Comparison of ENCODE assay signal across 10 cellular contexts in genomic region chr10:122051609-122052385, GRCh38.
A peak's percentile ranks its signal among the peaks of the same experiment; 100 is the strongest.
DNase-seq lines count a peak whose midpoint lies in the region; ATAC-seq, FAIRE-seq and TF ChIP-seq lines count a peak whose summit lies in the region.
"Had no signal": no experiment of that assay in that cellular context is flagged by ENCODE, and none has a peak within 500 bp of the region (broad histone marks: within the 10 kb centered on the region; RNA-seq: fewer than 3 reads in every experiment).

No MANE protein-coding gene starts in this region.

- peak; percentile 62 to 64 for TF ChIP-seq RAD21 in A549 (conservative IDR thresholded peaks at IDR 0.05 in 1 of 2, IDR thresholded peaks at IDR 0.05 in 1 of 2)

- H2AFZ ChIP-seq in Karpas-422 (ENCODE audit: low read length) = no peak overlapping the region

- H3K27me3 Mint-ChIP-seq in brain = no peaks in the 10 kb centered on the region

- TF ChIP-seq CTCF in A549 (IDR thresholded peaks at IDR 0.05) (peak; percentile 79), brain (conservative IDR thresholded peaks at IDR 0.05) (peak; percentile 46 to 68), uterus (IDR thresholded peaks at IDR 0.05) (peak; percentile 27 to 54 (median 38))

- peaks cover 14% of the 10 kb centered on the region for H3K4me1 Mint-ChIP-seq in brain
- H3K4me1 Mint-ChIP-seq: activated naive CD8-positive, alpha-beta T cell treated with anti-CD3 and anti-CD28 coated beads, Interleukin-2, amount 10 ng/mL, durations not matched to agents 7 days and 5 days had no signal

- H3K36me3 ChIP-seq in uterus (no peaks in the 10 kb centered on the region), Karpas-422 (ENCODE audit: insufficient read depth, low read length) (no peaks in the 10 kb centered on the region)

- H3K27ac ChIP-seq in A549 (peak overlapping the region; percentile 67 to 82), uterus (no peak overlapping the region), Karpas-422 (ENCODE audit: low read length) (no peak overlapping the region)

- H3K9me2 ChIP-seq in Karpas-422 (replicated peaks; ENCODE audit: insufficient read depth, low read length) = no peaks in the 10 kb centered on the region

- no peak overlapping the region for H3K9ac ChIP-seq in Karpas-422 (ENCODE audit: low read length)

- peaks cover 28% of the 10 kb centered on the region for H3K4me1 ChIP-seq in A549
- H3K4me1 ChIP-seq in uterus = no peaks in the 10 kb centered on the region
- H3K4me1 ChIP-seq in Karpas-422 (ENCODE audit: low read length) = no peaks in the 10 kb centered on the region

- no peaks in the 10 kb centered on the region for H3K36me3 Mint-ChIP-seq in brain
- H3K36me3 Mint-ChIP-seq: activated naive CD8-positive, alpha-beta T cell treated with anti-CD3 and anti-CD28 coated beads, Interleukin-2, amount 10 ng/mL, durations not matched to agents 7 days and 5 days had no signal

- DNase-seq in A549 (ENCODE audit: low read depth in 1 of 2, low spot score in 1 of 2) (peak; percentile 64 to 87), HS-5 (ENCODE audit: low read depth) (peak; percentile 51), left kidney (ENCODE audit: low read depth, low spot score) (peak; percentile 86), uterus (peak; percentile 25 to 56), NCI-H1048 (lab: John Stamatoyannopoulos, UW) (no peak), Karpas-422 (no peak)
- DNase-seq in effector CD8-positive, alpha-beta T cell (lab: John Stamatoyannopoulos, UW) = no peak
- DNase-seq: activated naive CD8-positive, alpha-beta T cell treated with anti-CD3 and anti-CD28 coated beads, Interleukin-2, amount 10 ng/mL, durations not matched to agents 7 days and 5 days had no signal

- no peaks in the 10 kb centered on the region for H3K79me2 ChIP-seq in Karpas-422 (ENCODE audit: low read length)

- H3K4me3 ChIP-seq in A549 (no peak overlapping the region), uterus (no peak overlapping the region), Karpas-422 (ENCODE audit: low read length) (no peak overlapping the region)

- no peaks in the 10 kb centered on the region for H3K9me3 ChIP-seq in A549
- H3K9me3 ChIP-seq in uterus = no peaks in the 10 kb centered on the region
- no peaks in the 10 kb centered on the region for H3K9me3 ChIP-seq in Karpas-422 (ENCODE audit: low read length)

- WGBS in A549 (ENCODE audit: missing lambda C conversion rate) = 61% methylated on average over 2 of the region's 2 CpGs

- peaks cover 0 to 8% (median 0%) of the 10 kb centered on the region in 5 experiments for H3K9me3 Mint-ChIP-seq in brain

- no peaks in the 10 kb centered on the region for H4K20me1 ChIP-seq in Karpas-422 (ENCODE audit: insufficient read depth, low read depth, low read length)

- POLR2A ChIA-PET in A549 (lab: Yijun Ruan, JAX) = interaction anchor here (0.5 kb wide), 1 partner anchor 313 kb away, joined by 3 read pairs; no protein-coding TSS in a partner anchor

- H3K27ac Mint-ChIP-seq in brain = peak overlapping the region in 2 of 5 experiments; percentile 46 to 79
- H3K27ac Mint-ChIP-seq: activated naive CD8-positive, alpha-beta T cell treated with anti-CD3 and anti-CD28 coated beads, Interleukin-2, amount 10 ng/mL, durations not matched to agents 7 days and 5 days had no signal

- TF ChIP-seq EP300 in A549 (IDR thresholded peaks at IDR 0.05) = no peak

- no peak for FAIRE-seq in A549 (lab: Jason Lieb, UNC)
- FAIRE-seq: GM18507 had no signal

- H3K4me2 ChIP-seq in A549 (no peak overlapping the region), Karpas-422 (ENCODE audit: low read depth, low read length, poor library complexity, severe bottlenecking) (no peak overlapping the region)

- TF ChIP-seq POLR2A in A549 (IDR thresholded peaks at IDR 0.05; ENCODE audit: low read length) (no peak), uterus (IDR thresholded peaks at IDR 0.05) (no peak)

- no peaks in the 10 kb centered on the region for H3K27me3 ChIP-seq in uterus
- no peaks in the 10 kb centered on the region for H3K27me3 ChIP-seq in Karpas-422 (ENCODE audit: low read length)

- CTCF ChIA-PET in A549 (lab: Yijun Ruan, JAX) = interaction anchor here (0.6 to 3.7 kb wide), 46 partner anchors 8 to 186 kb away, joined by 3 to 35 read pairs (median 4); partner anchors contain the start of gene NSMCE4A

- intact Hi-C loops in uterus (cut with DNase I; ENCODE audit: low total_unique reads) = loop anchor here (5.0 kb wide), 1 partner anchor 61 kb away; no protein-coding TSS in a partner anchor

- peak; percentile 52 to 71; a peak in 5 of 6 replicates for ATAC-seq in A549

- no peak overlapping the region for H3K4me3 Mint-ChIP-seq in brain
- H3K4me3 Mint-ChIP-seq: activated naive CD8-positive, alpha-beta T cell treated with anti-CD3 and anti-CD28 coated beads, Interleukin-2, amount 10 ng/mL, durations not matched to agents 7 days and 5 days had no signal

TF ChIP-seq in A549, 52 proteins besides CTCF, POLR2A, EP300 and RAD21:
- TF ChIP-seq MAFK (IDR thresholded peaks at IDR 0.05; ENCODE audit: partially characterized antibody) (peak; percentile 18), SMC3 (IDR thresholded peaks at IDR 0.05) (peak; percentile 62)
- TF ChIP-seq, protein P1, sequence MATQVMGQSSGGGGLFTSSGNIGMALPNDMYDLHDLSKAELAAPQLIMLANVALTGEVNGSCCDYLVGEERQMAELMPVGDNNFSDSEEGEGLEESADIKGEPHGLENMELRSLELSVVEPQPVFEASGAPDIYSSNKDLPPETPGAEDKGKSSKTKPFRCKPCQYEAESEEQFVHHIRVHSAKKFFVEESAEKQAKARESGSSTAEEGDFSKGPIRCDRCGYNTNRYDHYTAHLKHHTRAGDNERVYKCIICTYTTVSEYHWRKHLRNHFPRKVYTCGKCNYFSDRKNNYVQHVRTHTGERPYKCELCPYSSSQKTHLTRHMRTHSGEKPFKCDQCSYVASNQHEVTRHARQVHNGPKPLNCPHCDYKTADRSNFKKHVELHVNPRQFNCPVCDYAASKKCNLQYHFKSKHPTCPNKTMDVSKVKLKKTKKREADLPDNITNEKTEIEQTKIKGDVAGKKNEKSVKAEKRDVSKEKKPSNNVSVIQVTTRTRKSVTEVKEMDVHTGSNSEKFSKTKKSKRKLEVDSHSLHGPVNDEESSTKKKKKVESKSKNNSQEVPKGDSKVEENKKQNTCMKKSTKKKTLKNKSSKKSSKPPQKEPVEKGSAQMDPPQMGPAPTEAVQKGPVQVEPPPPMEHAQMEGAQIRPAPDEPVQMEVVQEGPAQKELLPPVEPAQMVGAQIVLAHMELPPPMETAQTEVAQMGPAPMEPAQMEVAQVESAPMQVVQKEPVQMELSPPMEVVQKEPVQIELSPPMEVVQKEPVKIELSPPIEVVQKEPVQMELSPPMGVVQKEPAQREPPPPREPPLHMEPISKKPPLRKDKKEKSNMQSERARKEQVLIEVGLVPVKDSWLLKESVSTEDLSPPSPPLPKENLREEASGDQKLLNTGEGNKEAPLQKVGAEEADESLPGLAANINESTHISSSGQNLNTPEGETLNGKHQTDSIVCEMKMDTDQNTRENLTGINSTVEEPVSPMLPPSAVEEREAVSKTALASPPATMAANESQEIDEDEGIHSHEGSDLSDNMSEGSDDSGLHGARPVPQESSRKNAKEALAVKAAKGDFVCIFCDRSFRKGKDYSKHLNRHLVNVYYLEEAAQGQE (IDR thresholded peaks at IDR 0.05) = no peak
- TF ChIP-seq, protein P2, sequence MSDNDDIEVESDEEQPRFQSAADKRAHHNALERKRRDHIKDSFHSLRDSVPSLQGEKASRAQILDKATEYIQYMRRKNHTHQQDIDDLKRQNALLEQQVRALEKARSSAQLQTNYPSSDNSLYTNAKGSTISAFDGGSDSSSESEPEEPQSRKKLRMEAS (IDR thresholded peaks at IDR 0.05) = peak; percentile 25; the same call in 1 of the 2 replicates

Comparison
In these comparisons a context has a peak if more than half of its experiments do, and no peak if none do; other contexts are left out.
1. DNase-seq: peak in A549 (2 of 2), HS-5 (single experiment), left kidney (single experiment) and uterus (2 of 2); none in effector CD8-positive, alpha-beta T cell (single experiment), NCI-H1048 (single experiment) and Karpas-422 (single experiment).
2. H3K27ac ChIP-seq: peak in A549 (2 of 2); none in uterus (0 of 2) and Karpas-422 (single experiment).
3. Peak in every context shown above with its lines, with median percentiles within 50 percentile points of each other: CTCF ChIP-seq.